13 cellular contexts compared by ENCODE assay signal in the genomic region with DNA sequence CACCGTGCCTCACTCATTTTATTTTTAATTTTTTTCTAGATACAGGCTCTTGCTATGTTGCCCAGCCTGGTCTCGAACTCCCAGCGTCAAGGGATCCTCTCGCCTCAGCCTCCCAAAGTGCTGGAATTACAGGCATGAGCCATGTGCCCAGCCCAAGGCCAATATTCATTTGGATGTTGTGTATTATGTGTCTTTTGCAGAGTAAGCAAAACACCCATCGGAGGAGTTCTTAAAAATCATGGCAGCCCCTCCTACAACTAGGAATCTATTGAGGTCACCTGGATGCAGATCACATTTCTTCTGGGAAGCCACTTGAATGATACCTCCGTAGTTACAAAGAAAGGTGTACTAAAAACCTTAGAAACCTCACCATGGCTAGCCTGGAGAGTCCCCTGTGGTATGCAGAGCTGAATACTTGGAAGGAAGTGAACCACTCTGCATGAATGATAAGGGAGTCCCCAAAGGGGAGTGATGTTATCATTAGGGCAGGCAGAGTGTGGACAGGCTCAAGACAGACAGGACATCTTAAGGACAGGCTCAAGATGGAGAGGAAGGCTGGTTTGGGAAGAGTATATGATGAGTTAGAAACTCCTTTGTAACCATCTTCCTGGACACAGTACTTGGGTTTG.
A peak's percentile ranks its signal among the peaks of the same experiment; 100 is the strongest.
DNase-seq lines count a peak whose midpoint lies in the region; ATAC-seq, FAIRE-seq and TF ChIP-seq lines count a peak whose summit lies in the region.
"Had no signal": no experiment of that assay in that cellular context is flagged by ENCODE, and none has a peak within 500 bp of the region (broad histone marks: within the 10 kb centered on the region; RNA-seq: fewer than 3 reads in every experiment).

No MANE protein-coding gene starts in this region.

- no peak overlapping the region for H3K27ac ChIP-seq in HepG2 (ENCODE audit: extremely low read length, insufficient read depth, low read length)
- no peak overlapping the region for H3K27ac ChIP-seq in right lobe of liver
- no peak overlapping the region for H3K27ac ChIP-seq in OCI-LY3 (ENCODE audit: low read length)
- no peak overlapping the region for H3K27ac ChIP-seq in osteoblast (ENCODE audit: low read depth, low read length)
- H3K27ac ChIP-seq in WERI-Rb-1 = no peak overlapping the region
- H3K27ac ChIP-seq: gastrocnemius medialis, KMS-11 had no signal

- no peaks in the 10 kb centered on the region for H4K20me1 ChIP-seq in HepG2 (ENCODE audit: insufficient read depth, low read length)
- peaks cover 19% of the 10 kb centered on the region; the same call in 1 of the 2 replicates for H4K20me1 ChIP-seq in OCI-LY3 (ENCODE audit: insufficient read depth, low read length)
- H4K20me1 ChIP-seq in osteoblast (ENCODE audit: insufficient read depth, low read length) = peaks cover 3% of the 10 kb centered on the region

- TF ChIP-seq CTCF in HepG2 (CRISPR knock-in tag; IDR thresholded peaks at IDR 0.05) = no peak
- TF ChIP-seq CTCF in right lobe of liver (IDR thresholded peaks at IDR 0.05) = no peak
- TF ChIP-seq CTCF in OCI-LY3 (IDR thresholded peaks at IDR 0.05; ENCODE audit: low read depth, low read length) = no peak
- no peak for TF ChIP-seq CTCF in osteoblast (IDR thresholded peaks at IDR 0.05; ENCODE audit: extremely low read depth, low read depth, low read length)
- TF ChIP-seq CTCF in WERI-Rb-1 (IDR thresholded peaks at IDR 0.05; ENCODE audit: low read depth, low read length) = no peak

- H2AFZ ChIP-seq in HepG2 (ENCODE audit: low read length) = no peak overlapping the region
- no peak overlapping the region for H2AFZ ChIP-seq in OCI-LY3 (ENCODE audit: low read depth, low read length)
- H2AFZ ChIP-seq in osteoblast (ENCODE audit: low read length) = no peak overlapping the region

- no peak overlapping the region for H3K9ac ChIP-seq in HepG2 (ENCODE audit: insufficient read depth, low read depth, low read length)
- H3K9ac ChIP-seq in OCI-LY3 (ENCODE audit: low read length) = no peak overlapping the region
- H3K9ac ChIP-seq: KMS-11 had no signal

- in situ Hi-C loops in HepG2 (cut with HindIII; ENCODE audit: extremely low pct_ligation_motif_present, low pct_unique_long_range_greater_than_20kb) = loop anchor here (10.0 kb wide), 1 partner anchor 241 kb away; no protein-coding TSS in a partner anchor

- CTCF ChIA-PET in HepG2 (lab: Yijun Ruan, JAX; ENCODE audit: low intra/inter-chr PET ratio, low total read pairs) = no interaction called here

- FAIRE-seq in HepG2 (lab: Jason Lieb, UNC) = no peak

- intact Hi-C loops in HepG2 (cut with micrococcal nuclease; ENCODE audit: unreplicated experiment) = no loop called here
- intact Hi-C loops in right lobe of liver (cut with DNase I) = no loop called here

- TF ChIP-seq RAD21 in HepG2 (CRISPR knock-in tag; IDR thresholded peaks at IDR 0.05) = no peak

- no TSS peak for BruUV-seq in HepG2 (replicated peaks; lab: Mats Ljungman, UMichigan)

- H3K36me3 ChIP-seq in HepG2 (replicated peaks in 1 of 2; ENCODE audit: control insufficient read depth in 1 of 2, insufficient read depth in 2 of 2, low read length in 2 of 2) = no peaks in the 10 kb centered on the region
- H3K36me3 ChIP-seq in right lobe of liver = no peaks in the 10 kb centered on the region
- no peaks in the 10 kb centered on the region for H3K36me3 ChIP-seq in OCI-LY3 (replicated peaks; ENCODE audit: low read depth, low read length)
- no peaks in the 10 kb centered on the region for H3K36me3 ChIP-seq in osteoblast (ENCODE audit: insufficient read depth, low read length)
- no peaks in the 10 kb centered on the region for H3K36me3 ChIP-seq in WERI-Rb-1
- H3K36me3 ChIP-seq: gastrocnemius medialis had no signal

- H3K27me3 ChIP-seq in HepG2 (ENCODE audit: control insufficient read depth in 1 of 2, insufficient read depth in 2 of 2, low read length in 2 of 2) (peaks cover 0 to 22% of the 10 kb centered on the region in 2 experiments; a peak in 4 of 5 replicates), right lobe of liver (no peaks in the 10 kb centered on the region), OCI-LY3 (ENCODE audit: low read depth, low read length) (no peaks in the 10 kb centered on the region), osteoblast (ENCODE audit: insufficient read depth, low read length) (no peaks in the 10 kb centered on the region), WERI-Rb-1 (ENCODE audit: insufficient read depth, low read depth, severe bottlenecking) (no peaks in the 10 kb centered on the region)
- H3K27me3 ChIP-seq: gastrocnemius medialis had no signal

- 28% methylated on average over 6 of the region's 6 CpGs for WGBS in HepG2 (ENCODE audit: low lambda C conversion rate)
- WGBS in right lobe of liver (ENCODE audit: insufficient coverage, low coverage, low lambda C conversion rate, missing lambda C conversion rate) = 93% methylated on average over 6 of the region's 6 CpGs

- no peaks in the 10 kb centered on the region for H3K9me3 ChIP-seq in HepG2 (ENCODE audit: low read length)
- no peaks in the 10 kb centered on the region for H3K9me3 ChIP-seq in right lobe of liver
- no peaks in the 10 kb centered on the region for H3K9me3 ChIP-seq in OCI-LY3 (ENCODE audit: insufficient read depth, low read length)
- no peaks in the 10 kb centered on the region for H3K9me3 ChIP-seq in osteoblast (ENCODE audit: low read depth, low read length)
- H3K9me3 ChIP-seq in WERI-Rb-1 (ENCODE audit: severe bottlenecking) = no peaks in the 10 kb centered on the region
- H3K9me3 ChIP-seq: gastrocnemius medialis had no signal

- H3K79me2 ChIP-seq in HepG2 (ENCODE audit: insufficient read depth, low read length) (no peaks in the 10 kb centered on the region), OCI-LY3 (ENCODE audit: low read length) (no peaks in the 10 kb centered on the region), osteoblast (ENCODE audit: insufficient read depth, low read length) (peaks cover 2% of the 10 kb centered on the region)

- H3K4me1 ChIP-seq in HepG2 (ENCODE audit: insufficient read depth, low read length) = no peaks in the 10 kb centered on the region
- H3K4me1 ChIP-seq in right lobe of liver = peaks cover 0 to 5% (median 0%) of the 10 kb centered on the region in 4 donors
- H3K4me1 ChIP-seq in OCI-LY3 (ENCODE audit: low read length) = peaks cover 23% of the 10 kb centered on the region
- H3K4me1 ChIP-seq in osteoblast (ENCODE audit: insufficient read depth, low read length) = peaks cover 23% of the 10 kb centered on the region

- H3K4me2 ChIP-seq in HepG2 (ENCODE audit: low read depth, low read length) (no peak overlapping the region), OCI-LY3 (ENCODE audit: low read length) (peak overlapping the region; percentile 11; the same call in 1 of the 2 replicates), osteoblast (ENCODE audit: insufficient read depth, low read length) (no peak overlapping the region)
- H3K4me2 ChIP-seq: KMS-11 had no signal

- TF ChIP-seq EP300 in HepG2 (IDR thresholded peaks at IDR 0.05; ENCODE audit: low read depth in 2 of 2, low read length in 2 of 2) = no peak
- TF ChIP-seq EP300 in HepG2 (CRISPR knock-in tag; IDR thresholded peaks at IDR 0.05; ENCODE audit: borderline replicate concordance) = no peak

- ATAC-seq in HepG2 (no peak), right lobe of liver (no peak), HG02610 (IDR thresholded peaks at IDR 0.05; ENCODE audit: unreplicated experiment) (peak; percentile 89)
- ATAC-seq: gastrocnemius medialis had no signal

- no peak overlapping the region for H3K4me3 ChIP-seq in HepG2 (replicated peaks in 1 of 3; ENCODE audit: insufficient read depth in 1 of 3, low read depth in 2 of 3, low read length in 3 of 3)
- H3K4me3 ChIP-seq in right lobe of liver = no peak overlapping the region
- no peak overlapping the region for H3K4me3 ChIP-seq in OCI-LY3 (ENCODE audit: low read length)
- no peak overlapping the region for H3K4me3 ChIP-seq in osteoblast (ENCODE audit: insufficient read depth, low read length)
- no peak overlapping the region for H3K4me3 ChIP-seq in WERI-Rb-1 (ENCODE audit: low read depth, low read length)
- H3K4me3 ChIP-seq: gastrocnemius medialis had no signal

- no peak for DNase-seq in HepG2 (ENCODE audit: low spot score)
- no peak for DNase-seq in right lobe of liver
- no peak for DNase-seq in dermis blood vessel endothelial cell
- no peak for DNase-seq in NCI-H2196 treated with DMSO at 0.1 percent for 48 hours (lab: John Stamatoyannopoulos, UW; ENCODE audit: unreplicated experiment)
- no peak for DNase-seq in osteoblast (ENCODE audit: insufficient read length, low spot score, missing footprints)
- DNase-seq in WERI-Rb-1 = no peak
- DNase-seq: activated CD4-positive, alpha-beta memory T cell treated with anti-CD3 and anti-CD28 coated beads for 36 hours; activated effector memory CD4-positive, alpha-beta T cell treated with Interleukin-2 at 50 U/mL for 16 hours; gastrocnemius medialis; NCI-H1417 treated with DMSO at 0.1 percent for 48 hours had no signal

- no peak for TF ChIP-seq POLR2A in HepG2 (IDR thresholded peaks at IDR 0.05; ENCODE audit: insufficient read depth in 1 of 2, low read depth in 2 of 2, low read length in 2 of 2)
- no peak for TF ChIP-seq POLR2A in right lobe of liver (IDR thresholded peaks at IDR 0.05)

- POLR2A ChIA-PET in HepG2 (lab: Yijun Ruan, JAX) = no interaction called here

TF ChIP-seq in HepG2, 621 proteins besides CTCF, POLR2A, EP300 and RAD21 (continues in another document):
- TF ChIP-seq MAFF (IDR thresholded peaks at IDR 0.05; ENCODE audit: low read depth, low read length) = peak; percentile 27; the same call in 1 of the 2 replicates
- TF ChIP-seq SMARCC2 (IDR thresholded peaks at IDR 0.05) = no peak
- TF ChIP-seq, protein P1, sequence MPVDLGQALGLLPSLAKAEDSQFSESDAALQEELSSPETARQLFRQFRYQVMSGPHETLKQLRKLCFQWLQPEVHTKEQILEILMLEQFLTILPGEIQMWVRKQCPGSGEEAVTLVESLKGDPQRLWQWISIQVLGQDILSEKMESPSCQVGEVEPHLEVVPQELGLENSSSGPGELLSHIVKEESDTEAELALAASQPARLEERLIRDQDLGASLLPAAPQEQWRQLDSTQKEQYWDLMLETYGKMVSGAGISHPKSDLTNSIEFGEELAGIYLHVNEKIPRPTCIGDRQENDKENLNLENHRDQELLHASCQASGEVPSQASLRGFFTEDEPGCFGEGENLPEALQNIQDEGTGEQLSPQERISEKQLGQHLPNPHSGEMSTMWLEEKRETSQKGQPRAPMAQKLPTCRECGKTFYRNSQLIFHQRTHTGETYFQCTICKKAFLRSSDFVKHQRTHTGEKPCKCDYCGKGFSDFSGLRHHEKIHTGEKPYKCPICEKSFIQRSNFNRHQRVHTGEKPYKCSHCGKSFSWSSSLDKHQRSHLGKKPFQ (CRISPR knock-in tag; IDR thresholded peaks at IDR 0.05; ENCODE audit: insufficient replicate concordance) = no peak
- TF ChIP-seq ZNF543 (CRISPR knock-in tag; IDR thresholded peaks at IDR 0.05) = no peak
- no peak for TF ChIP-seq ZNF546 (CRISPR knock-in tag; conservative IDR thresholded peaks at IDR 0.05)
- no peak for TF ChIP-seq ZNF224 (CRISPR knock-in tag; IDR thresholded peaks at IDR 0.05)
- TF ChIP-seq, protein P2, sequence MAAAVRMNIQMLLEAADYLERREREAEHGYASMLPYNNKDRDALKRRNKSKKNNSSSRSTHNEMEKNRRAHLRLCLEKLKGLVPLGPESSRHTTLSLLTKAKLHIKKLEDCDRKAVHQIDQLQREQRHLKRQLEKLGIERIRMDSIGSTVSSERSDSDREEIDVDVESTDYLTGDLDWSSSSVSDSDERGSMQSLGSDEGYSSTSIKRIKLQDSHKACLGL (CRISPR knock-in tag; IDR thresholded peaks at IDR 0.05) = no peak
